8 cellular contexts compared by ENCODE assay signal in genomic region chr1:226871047-226871365, GRCh38. TPM values are rescaled to one million over a fixed set of nuclear protein-coding genes. Genes with fewer than 3 reads are reported as not detected.
DNase-seq lines count a peak whose midpoint lies in the region; ATAC-seq, FAIRE-seq and TF ChIP-seq lines count a peak whose summit lies in the region.

No MANE protein-coding gene starts in this region.

- H3K4me1 ChIP-seq in mononuclear cell (ENCODE audit: insufficient read depth, low read length) = peaks cover 18% of the 10 kb centered on the region

- no peak for TF ChIP-seq CTCF in cardiac fibroblast (IDR thresholded peaks at IDR 0.05; ENCODE audit: low read depth, low read length)
- TF ChIP-seq CTCF in D721Med (IDR thresholded peaks at IDR 0.05; ENCODE audit: insufficient read depth, missing control alignments) = no peak

- H3K27ac Mint-ChIP-seq in stimulated activated naive CD8-positive, alpha-beta T cell treated with anti-CD3 and anti-CD28 coated beads, Interleukin-15, Interleukin-2, amounts not matched to agents 100 ng/mL and 50 ng/mL, for 24 hours = no peak overlapping the region

- no peak for DNase-seq in stimulated activated naive CD8-positive, alpha-beta T cell treated with anti-CD3 and anti-CD28 coated beads, Interleukin-15, Interleukin-2, amounts not matched to agents 100 U/mL and 50 U/mL, for 24 hours
- no peak for DNase-seq in cardiac fibroblast (ENCODE audit: low read depth in 2 of 2)
- DNase-seq in NK-92 treated with Interleukin-12 subunit alpha and Interleukin-12 subunit beta, amount 100 ng/mL, for 24 hours (lab: John Stamatoyannopoulos, UW) = no peak
- DNase-seq in D721Med (ENCODE audit: insufficient read length, low spot score) = no peak
- DNase-seq in stimulated activated CD4-positive, alpha-beta T cell treated with anti-CD3 and anti-CD28 coated beads, Interleukin-1b, Interleukin-23, amount 100 ng/mL, for 48 hours = no peak

- no peak for ATAC-seq in stimulated activated naive CD8-positive, alpha-beta T cell treated with anti-CD3 and anti-CD28 coated beads, Interleukin-15, Interleukin-2, amounts not matched to agents 100 U/mL and 50 U/mL, for 24 hours
- ATAC-seq in GM21717 (IDR thresholded peaks at IDR 0.05; ENCODE audit: unreplicated experiment) = no peak

- H3K36me3 Mint-ChIP-seq in stimulated activated naive CD8-positive, alpha-beta T cell treated with anti-CD3 and anti-CD28 coated beads, Interleukin-15, Interleukin-2, amounts not matched to agents 100 ng/mL and 50 ng/mL, for 24 hours (ENCODE audit: low read depth) = no peaks in the 10 kb centered on the region

- H3K27me3 ChIP-seq in mononuclear cell (ENCODE audit: insufficient read depth, low read length) = peaks cover 5% of the 10 kb centered on the region

- no peaks in the 10 kb centered on the region for H3K9me3 ChIP-seq in mononuclear cell (ENCODE audit: low read depth, low read length)

- H3K4me3 ChIP-seq in cardiac fibroblast (replicated peaks in 1 of 2; ENCODE audit: low read depth in 2 of 2, low read length in 2 of 2) = peak overlapping the region; percentile 60 to 63
- peak overlapping the region; percentile 57 for H3K4me3 ChIP-seq in mononuclear cell (ENCODE audit: low read length)

- no peak for FAIRE-seq in D721Med (lab: Jason Lieb, UNC)

- H3K9me3 Mint-ChIP-seq in stimulated activated naive CD8-positive, alpha-beta T cell treated with anti-CD3 and anti-CD28 coated beads, Interleukin-15, Interleukin-2, amounts not matched to agents 100 ng/mL and 50 ng/mL, for 24 hours = no peaks in the 10 kb centered on the region

- H3K27me3 Mint-ChIP-seq in stimulated activated naive CD8-positive, alpha-beta T cell treated with anti-CD3 and anti-CD28 coated beads, Interleukin-15, Interleukin-2, amounts not matched to agents 100 ng/mL and 50 ng/mL, for 24 hours = peaks cover 13% of the 10 kb centered on the region

- H3K4me1 Mint-ChIP-seq in stimulated activated naive CD8-positive, alpha-beta T cell treated with anti-CD3 and anti-CD28 coated beads, Interleukin-15, Interleukin-2, amounts not matched to agents 100 ng/mL and 50 ng/mL, for 24 hours (ENCODE audit: low read depth) = peaks cover 14% of the 10 kb centered on the region

- peak overlapping the region; percentile 71 for H3K4me3 Mint-ChIP-seq in stimulated activated naive CD8-positive, alpha-beta T cell treated with anti-CD3 and anti-CD28 coated beads, Interleukin-15, Interleukin-2, amounts not matched to agents 100 ng/mL and 50 ng/mL, for 24 hours

RNA-seq across cellular contexts. Expression of gene PSEN2, which starts 0.6 kb away (rescaled TPM):
- 2.9 TPM for total RNA-seq in mononuclear cell
